Comparison of ENCODE assay signal across 1 cellular context in the genomic region with DNA sequence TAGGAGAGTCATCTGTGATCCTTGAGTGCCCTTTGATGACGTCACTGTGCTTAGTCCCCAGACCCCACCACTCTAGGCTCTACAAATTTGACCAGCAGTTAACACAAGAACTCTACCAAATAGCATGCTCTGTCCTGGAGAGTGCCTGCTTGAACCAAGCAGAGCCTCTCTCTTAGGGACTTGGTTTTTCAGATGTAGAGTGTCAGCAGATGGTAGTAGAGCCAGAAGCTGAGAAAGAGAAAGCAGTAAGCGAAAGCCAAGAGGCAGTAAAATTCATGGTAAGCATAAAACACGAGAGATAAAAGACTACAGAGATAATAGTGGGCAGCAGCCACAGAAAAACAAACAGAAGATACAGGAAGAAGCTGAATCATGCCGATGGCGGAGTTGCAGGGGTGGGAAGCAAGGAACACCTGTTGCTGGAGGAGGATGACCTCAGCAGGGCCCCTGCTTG.
TF ChIP-seq lines count a peak whose summit lies in the region.

No MANE protein-coding gene starts in this region.

TF ChIP-seq in HEK293, 187 proteins besides CTCF, POLR2A, EP300 and RAD21 (continued from another document and continues in another):
- no peak for TF ChIP-seq ZBTB7A (tag by site-specific recombination; IDR thresholded peaks at IDR 0.05; ENCODE audit: low read depth)
- TF ChIP-seq ZNF169 (tag by site-specific recombination; IDR thresholded peaks at IDR 0.05), result no peak
- TF ChIP-seq ZNF664 (tag by site-specific recombination; IDR thresholded peaks at IDR 0.05), result no peak
- TF ChIP-seq ZBTB17 (tag by site-specific recombination; IDR thresholded peaks at IDR 0.05), result peak; percentile 74
- no peak for TF ChIP-seq ZNF202 (tag by site-specific recombination; IDR thresholded peaks at IDR 0.05; ENCODE audit: borderline replicate concordance)
- TF ChIP-seq ZNF530 (tag by site-specific recombination; IDR thresholded peaks at IDR 0.05; ENCODE audit: low read depth), result no peak
- TF ChIP-seq ZNF292 (tag by site-specific recombination; IDR thresholded peaks at IDR 0.05; ENCODE audit: borderline replicate concordance, low read depth), result no peak
- TF ChIP-seq ZNF426 (tag by site-specific recombination; IDR thresholded peaks at IDR 0.05), result no peak
- TF ChIP-seq ZBTB21 (tag by site-specific recombination; IDR thresholded peaks at IDR 0.05), result peak; percentile 68
- no peak for TF ChIP-seq GLI4 (tag by site-specific recombination; IDR thresholded peaks at IDR 0.05)
- TF ChIP-seq, protein P1, sequence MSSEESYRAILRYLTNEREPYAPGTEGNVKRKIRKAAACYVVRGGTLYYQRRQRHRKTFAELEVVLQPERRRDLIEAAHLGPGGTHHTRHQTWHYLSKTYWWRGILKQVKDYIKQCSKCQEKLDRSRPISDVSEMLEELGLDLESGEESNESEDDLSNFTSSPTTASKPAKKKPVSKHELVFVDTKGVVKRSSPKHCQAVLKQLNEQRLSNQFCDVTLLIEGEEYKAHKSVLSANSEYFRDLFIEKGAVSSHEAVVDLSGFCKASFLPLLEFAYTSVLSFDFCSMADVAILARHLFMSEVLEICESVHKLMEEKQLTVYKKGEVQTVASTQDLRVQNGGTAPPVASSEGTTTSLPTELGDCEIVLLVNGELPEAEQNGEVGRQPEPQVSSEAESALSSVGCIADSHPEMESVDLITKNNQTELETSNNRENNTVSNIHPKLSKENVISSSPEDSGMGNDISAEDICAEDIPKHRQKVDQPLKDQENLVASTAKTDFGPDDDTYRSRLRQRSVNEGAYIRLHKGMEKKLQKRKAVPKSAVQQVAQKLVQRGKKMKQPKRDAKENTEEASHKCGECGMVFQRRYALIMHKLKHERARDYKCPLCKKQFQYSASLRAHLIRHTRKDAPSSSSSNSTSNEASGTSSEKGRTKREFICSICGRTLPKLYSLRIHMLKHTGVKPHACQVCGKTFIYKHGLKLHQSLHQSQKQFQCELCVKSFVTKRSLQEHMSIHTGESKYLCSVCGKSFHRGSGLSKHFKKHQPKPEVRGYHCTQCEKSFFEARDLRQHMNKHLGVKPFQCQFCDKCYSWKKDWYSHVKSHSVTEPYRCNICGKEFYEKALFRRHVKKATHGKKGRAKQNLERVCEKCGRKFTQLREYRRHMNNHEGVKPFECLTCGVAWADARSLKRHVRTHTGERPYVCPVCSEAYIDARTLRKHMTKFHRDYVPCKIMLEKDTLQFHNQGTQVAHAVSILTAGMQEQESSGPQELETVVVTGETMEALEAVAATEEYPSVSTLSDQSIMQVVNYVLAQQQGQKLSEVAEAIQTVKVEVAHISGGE (tag by site-specific recombination; conservative IDR thresholded peaks at IDR 0.05; ENCODE audit: low read depth), result no peak
- no peak for TF ChIP-seq ZNF529 (tag by site-specific recombination; IDR thresholded peaks at IDR 0.05; ENCODE audit: insufficient replicate concordance)
- 0 out of 2 replicates have a peak, but pooled peaks have one; percentile 12 for TF ChIP-seq ZNF394 (tag by site-specific recombination; IDR thresholded peaks at IDR 0.05; ENCODE audit: borderline replicate concordance)
- no peak for TF ChIP-seq TRIM28 (IDR thresholded peaks at IDR 0.05; ENCODE audit: borderline replicate concordance, low read length)
- TF ChIP-seq ZNF654 (tag by site-specific recombination; IDR thresholded peaks at IDR 0.05; ENCODE audit: low read depth), result no peak
- TF ChIP-seq, protein P2, sequence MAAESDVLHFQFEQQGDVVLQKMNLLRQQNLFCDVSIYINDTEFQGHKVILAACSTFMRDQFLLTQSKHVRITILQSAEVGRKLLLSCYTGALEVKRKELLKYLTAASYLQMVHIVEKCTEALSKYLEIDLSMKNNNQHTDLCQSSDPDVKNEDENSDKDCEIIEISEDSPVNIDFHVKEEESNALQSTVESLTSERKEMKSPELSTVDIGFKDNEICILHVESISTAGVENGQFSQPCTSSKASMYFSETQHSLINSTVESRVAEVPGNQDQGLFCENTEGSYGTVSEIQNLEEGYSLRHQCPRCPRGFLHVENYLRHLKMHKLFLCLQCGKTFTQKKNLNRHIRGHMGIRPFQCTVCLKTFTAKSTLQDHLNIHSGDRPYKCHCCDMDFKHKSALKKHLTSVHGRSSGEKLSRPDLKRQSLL (tag by site-specific recombination; IDR thresholded peaks at IDR 0.05), result no peak
- no peak for TF ChIP-seq ZNF747 (tag by site-specific recombination; IDR thresholded peaks at IDR 0.05)
- TF ChIP-seq ZNF2 (tag by site-specific recombination; IDR thresholded peaks at IDR 0.05), result no peak
- peak; percentile 82 for TF ChIP-seq EGR2 (tag by site-specific recombination; IDR thresholded peaks at IDR 0.05; ENCODE audit: low read depth)
- no peak for TF ChIP-seq MEIS1 (CRISPR knock-in tag; IDR thresholded peaks at IDR 0.05; ENCODE audit: borderline replicate concordance)
- TF ChIP-seq ZNF211 (tag by site-specific recombination; IDR thresholded peaks at IDR 0.05; ENCODE audit: low read depth), result no peak
- TF ChIP-seq ZNF677 (tag by site-specific recombination; IDR thresholded peaks at IDR 0.05), result no peak
- no peak for TF ChIP-seq ZNF404 (tag by site-specific recombination; IDR thresholded peaks at IDR 0.05)
- TF ChIP-seq ZNF121 (tag by site-specific recombination; IDR thresholded peaks at IDR 0.05), result no peak
- no peak; the same call in 1 of the 2 replicates for TF ChIP-seq KLF7 (tag by site-specific recombination; IDR thresholded peaks at IDR 0.05; ENCODE audit: borderline replicate concordance)
- no peak for TF ChIP-seq ZNF214 (tag by site-specific recombination; IDR thresholded peaks at IDR 0.05; ENCODE audit: borderline replicate concordance)
- TF ChIP-seq ZNF248 (tag by site-specific recombination; IDR thresholded peaks at IDR 0.05), result no peak
- no peak for TF ChIP-seq ZNF558 (tag by site-specific recombination; IDR thresholded peaks at IDR 0.05)
- TF ChIP-seq ZNF658 (tag by site-specific recombination; IDR thresholded peaks at IDR 0.05), result no peak
- TF ChIP-seq, protein P3, sequence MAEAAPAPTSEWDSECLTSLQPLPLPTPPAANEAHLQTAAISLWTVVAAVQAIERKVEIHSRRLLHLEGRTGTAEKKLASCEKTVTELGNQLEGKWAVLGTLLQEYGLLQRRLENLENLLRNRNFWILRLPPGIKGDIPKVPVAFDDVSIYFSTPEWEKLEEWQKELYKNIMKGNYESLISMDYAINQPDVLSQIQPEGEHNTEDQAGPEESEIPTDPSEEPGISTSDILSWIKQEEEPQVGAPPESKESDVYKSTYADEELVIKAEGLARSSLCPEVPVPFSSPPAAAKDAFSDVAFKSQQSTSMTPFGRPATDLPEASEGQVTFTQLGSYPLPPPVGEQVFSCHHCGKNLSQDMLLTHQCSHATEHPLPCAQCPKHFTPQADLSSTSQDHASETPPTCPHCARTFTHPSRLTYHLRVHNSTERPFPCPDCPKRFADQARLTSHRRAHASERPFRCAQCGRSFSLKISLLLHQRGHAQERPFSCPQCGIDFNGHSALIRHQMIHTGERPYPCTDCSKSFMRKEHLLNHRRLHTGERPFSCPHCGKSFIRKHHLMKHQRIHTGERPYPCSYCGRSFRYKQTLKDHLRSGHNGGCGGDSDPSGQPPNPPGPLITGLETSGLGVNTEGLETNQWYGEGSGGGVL (tag by site-specific recombination; IDR thresholded peaks at IDR 0.05), result peak; percentile 69
- TF ChIP-seq, protein P4, sequence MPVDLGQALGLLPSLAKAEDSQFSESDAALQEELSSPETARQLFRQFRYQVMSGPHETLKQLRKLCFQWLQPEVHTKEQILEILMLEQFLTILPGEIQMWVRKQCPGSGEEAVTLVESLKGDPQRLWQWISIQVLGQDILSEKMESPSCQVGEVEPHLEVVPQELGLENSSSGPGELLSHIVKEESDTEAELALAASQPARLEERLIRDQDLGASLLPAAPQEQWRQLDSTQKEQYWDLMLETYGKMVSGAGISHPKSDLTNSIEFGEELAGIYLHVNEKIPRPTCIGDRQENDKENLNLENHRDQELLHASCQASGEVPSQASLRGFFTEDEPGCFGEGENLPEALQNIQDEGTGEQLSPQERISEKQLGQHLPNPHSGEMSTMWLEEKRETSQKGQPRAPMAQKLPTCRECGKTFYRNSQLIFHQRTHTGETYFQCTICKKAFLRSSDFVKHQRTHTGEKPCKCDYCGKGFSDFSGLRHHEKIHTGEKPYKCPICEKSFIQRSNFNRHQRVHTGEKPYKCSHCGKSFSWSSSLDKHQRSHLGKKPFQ (tag by site-specific recombination; IDR thresholded peaks at IDR 0.05), result no peak
- TF ChIP-seq, protein P5, sequence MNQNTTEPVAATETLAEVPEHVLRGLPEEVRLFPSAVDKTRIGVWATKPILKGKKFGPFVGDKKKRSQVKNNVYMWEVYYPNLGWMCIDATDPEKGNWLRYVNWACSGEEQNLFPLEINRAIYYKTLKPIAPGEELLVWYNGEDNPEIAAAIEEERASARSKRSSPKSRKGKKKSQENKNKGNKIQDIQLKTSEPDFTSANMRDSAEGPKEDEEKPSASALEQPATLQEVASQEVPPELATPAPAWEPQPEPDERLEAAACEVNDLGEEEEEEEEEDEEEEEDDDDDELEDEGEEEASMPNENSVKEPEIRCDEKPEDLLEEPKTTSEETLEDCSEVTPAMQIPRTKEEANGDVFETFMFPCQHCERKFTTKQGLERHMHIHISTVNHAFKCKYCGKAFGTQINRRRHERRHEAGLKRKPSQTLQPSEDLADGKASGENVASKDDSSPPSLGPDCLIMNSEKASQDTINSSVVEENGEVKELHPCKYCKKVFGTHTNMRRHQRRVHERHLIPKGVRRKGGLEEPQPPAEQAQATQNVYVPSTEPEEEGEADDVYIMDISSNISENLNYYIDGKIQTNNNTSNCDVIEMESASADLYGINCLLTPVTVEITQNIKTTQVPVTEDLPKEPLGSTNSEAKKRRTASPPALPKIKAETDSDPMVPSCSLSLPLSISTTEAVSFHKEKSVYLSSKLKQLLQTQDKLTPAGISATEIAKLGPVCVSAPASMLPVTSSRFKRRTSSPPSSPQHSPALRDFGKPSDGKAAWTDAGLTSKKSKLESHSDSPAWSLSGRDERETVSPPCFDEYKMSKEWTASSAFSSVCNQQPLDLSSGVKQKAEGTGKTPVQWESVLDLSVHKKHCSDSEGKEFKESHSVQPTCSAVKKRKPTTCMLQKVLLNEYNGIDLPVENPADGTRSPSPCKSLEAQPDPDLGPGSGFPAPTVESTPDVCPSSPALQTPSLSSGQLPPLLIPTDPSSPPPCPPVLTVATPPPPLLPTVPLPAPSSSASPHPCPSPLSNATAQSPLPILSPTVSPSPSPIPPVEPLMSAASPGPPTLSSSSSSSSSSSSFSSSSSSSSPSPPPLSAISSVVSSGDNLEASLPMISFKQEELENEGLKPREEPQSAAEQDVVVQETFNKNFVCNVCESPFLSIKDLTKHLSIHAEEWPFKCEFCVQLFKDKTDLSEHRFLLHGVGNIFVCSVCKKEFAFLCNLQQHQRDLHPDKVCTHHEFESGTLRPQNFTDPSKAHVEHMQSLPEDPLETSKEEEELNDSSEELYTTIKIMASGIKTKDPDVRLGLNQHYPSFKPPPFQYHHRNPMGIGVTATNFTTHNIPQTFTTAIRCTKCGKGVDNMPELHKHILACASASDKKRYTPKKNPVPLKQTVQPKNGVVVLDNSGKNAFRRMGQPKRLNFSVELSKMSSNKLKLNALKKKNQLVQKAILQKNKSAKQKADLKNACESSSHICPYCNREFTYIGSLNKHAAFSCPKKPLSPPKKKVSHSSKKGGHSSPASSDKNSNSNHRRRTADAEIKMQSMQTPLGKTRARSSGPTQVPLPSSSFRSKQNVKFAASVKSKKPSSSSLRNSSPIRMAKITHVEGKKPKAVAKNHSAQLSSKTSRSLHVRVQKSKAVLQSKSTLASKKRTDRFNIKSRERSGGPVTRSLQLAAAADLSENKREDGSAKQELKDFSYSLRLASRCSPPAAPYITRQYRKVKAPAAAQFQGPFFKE (tag by site-specific recombination; IDR thresholded peaks at IDR 0.05; ENCODE audit: borderline replicate concordance), result no peak
- no peak for TF ChIP-seq SETDB1 (IDR thresholded peaks at IDR 0.05; ENCODE audit: insufficient read length, low read length)
- TF ChIP-seq ZNF433 (tag by site-specific recombination; IDR thresholded peaks at IDR 0.05; ENCODE audit: low read depth), result no peak
- no peak for TF ChIP-seq MZF1 (tag by site-specific recombination; IDR thresholded peaks at IDR 0.05; ENCODE audit: borderline replicate concordance)
- TF ChIP-seq, protein P6, sequence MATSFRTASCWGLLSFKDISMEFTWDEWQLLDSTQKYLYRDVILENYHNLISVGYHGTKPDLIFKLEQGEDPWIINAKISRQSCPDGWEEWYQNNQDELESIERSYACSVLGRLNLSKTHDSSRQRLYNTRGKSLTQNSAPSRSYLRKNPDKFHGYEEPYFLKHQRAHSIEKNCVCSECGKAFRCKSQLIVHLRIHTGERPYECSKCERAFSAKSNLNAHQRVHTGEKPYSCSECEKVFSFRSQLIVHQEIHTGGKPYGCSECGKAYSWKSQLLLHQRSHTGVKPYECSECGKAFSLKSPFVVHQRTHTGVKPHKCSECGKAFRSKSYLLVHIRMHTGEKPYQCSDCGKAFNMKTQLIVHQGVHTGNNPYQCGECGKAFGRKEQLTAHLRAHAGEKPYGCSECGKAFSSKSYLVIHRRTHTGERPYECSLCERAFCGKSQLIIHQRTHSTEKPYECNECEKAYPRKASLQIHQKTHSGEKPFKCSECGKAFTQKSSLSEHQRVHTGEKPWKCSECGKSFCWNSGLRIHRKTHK (tag by site-specific recombination; IDR thresholded peaks at IDR 0.05), result no peak
- no peak for TF ChIP-seq ZNF660 (tag by site-specific recombination; IDR thresholded peaks at IDR 0.05)
- TF ChIP-seq, protein P7, sequence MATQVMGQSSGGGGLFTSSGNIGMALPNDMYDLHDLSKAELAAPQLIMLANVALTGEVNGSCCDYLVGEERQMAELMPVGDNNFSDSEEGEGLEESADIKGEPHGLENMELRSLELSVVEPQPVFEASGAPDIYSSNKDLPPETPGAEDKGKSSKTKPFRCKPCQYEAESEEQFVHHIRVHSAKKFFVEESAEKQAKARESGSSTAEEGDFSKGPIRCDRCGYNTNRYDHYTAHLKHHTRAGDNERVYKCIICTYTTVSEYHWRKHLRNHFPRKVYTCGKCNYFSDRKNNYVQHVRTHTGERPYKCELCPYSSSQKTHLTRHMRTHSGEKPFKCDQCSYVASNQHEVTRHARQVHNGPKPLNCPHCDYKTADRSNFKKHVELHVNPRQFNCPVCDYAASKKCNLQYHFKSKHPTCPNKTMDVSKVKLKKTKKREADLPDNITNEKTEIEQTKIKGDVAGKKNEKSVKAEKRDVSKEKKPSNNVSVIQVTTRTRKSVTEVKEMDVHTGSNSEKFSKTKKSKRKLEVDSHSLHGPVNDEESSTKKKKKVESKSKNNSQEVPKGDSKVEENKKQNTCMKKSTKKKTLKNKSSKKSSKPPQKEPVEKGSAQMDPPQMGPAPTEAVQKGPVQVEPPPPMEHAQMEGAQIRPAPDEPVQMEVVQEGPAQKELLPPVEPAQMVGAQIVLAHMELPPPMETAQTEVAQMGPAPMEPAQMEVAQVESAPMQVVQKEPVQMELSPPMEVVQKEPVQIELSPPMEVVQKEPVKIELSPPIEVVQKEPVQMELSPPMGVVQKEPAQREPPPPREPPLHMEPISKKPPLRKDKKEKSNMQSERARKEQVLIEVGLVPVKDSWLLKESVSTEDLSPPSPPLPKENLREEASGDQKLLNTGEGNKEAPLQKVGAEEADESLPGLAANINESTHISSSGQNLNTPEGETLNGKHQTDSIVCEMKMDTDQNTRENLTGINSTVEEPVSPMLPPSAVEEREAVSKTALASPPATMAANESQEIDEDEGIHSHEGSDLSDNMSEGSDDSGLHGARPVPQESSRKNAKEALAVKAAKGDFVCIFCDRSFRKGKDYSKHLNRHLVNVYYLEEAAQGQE (tag by site-specific recombination; IDR thresholded peaks at IDR 0.05), result no peak
- TF ChIP-seq KLF16 (tag by site-specific recombination; IDR thresholded peaks at IDR 0.05), result no peak
- no peak for TF ChIP-seq HOXA7 (CRISPR knock-in tag; IDR thresholded peaks at IDR 0.05; ENCODE audit: borderline replicate concordance)
- no peak for TF ChIP-seq ZNF768 (tag by site-specific recombination; IDR thresholded peaks at IDR 0.05)
- TF ChIP-seq KLF10 (tag by site-specific recombination; IDR thresholded peaks at IDR 0.05), result no peak
